20 cellular contexts compared by ENCODE assay signal in the genomic region with DNA sequence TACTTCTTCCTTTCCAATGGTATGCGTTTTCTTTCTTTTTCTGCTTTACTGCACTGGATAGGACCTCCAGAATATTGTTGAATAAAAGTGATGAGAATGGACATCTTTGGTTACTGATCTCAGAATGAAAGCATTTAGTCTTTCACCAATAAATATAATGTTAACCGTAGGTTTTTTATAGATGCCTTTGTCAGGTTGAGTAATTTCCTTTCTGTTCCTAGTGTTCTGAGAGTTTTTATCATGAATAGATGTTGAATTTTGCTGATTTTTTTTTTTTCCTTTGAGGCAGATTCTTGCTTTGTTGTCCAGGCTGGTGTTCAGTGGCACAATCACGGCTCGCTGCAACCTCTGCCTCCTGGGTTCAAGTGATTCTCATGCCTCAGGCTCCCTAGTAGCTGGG.
"Had no signal": no experiment of that assay in that cellular context is flagged by ENCODE, and none has a peak within 500 bp of the region (broad histone marks: within the 10 kb centered on the region; RNA-seq: fewer than 3 reads in every experiment).

No MANE protein-coding gene starts in this region.

- H3K27me3 ChIP-seq: gastroesophageal sphincter, neural progenitor cell, thyroid gland, upper lobe of right lung had no signal

- H3K27me3 Mint-ChIP-seq: activated naive CD8-positive, alpha-beta T cell treated with anti-CD3 and anti-CD28 coated beads, Interleukin-2, amount 50 U/mL, for 24 hours; naive B cell; progenitor cell of endocrine pancreas had no signal

- H3K9me3 Mint-ChIP-seq: activated naive CD8-positive, alpha-beta T cell treated with anti-CD3 and anti-CD28 coated beads, Interleukin-2, amount 50 U/mL, for 24 hours; naive B cell had no signal

- H3K27ac ChIP-seq: coronary artery, neural progenitor cell, SK-N-MC, upper lobe of right lung had no signal

- H3K4me1 ChIP-seq: neural progenitor cell had no signal

- DNase-seq: activated gamma-delta T cell; activated naive CD4-positive, alpha-beta T cell treated with anti-CD3 and anti-CD28 coated beads, Interleukin-2, amount 50 U/mL, for 16 hours; activated naive CD8-positive, alpha-beta T cell treated with anti-CD3 and anti-CD28 coated beads, Interleukin-2, amount 50 U/mL, for 24 hours; cerebellar nuclear complex; effector CD8-positive, alpha-beta T cell; head of caudate nucleus; hypothalamus; left cardiac atrium; naive B cell; retina; stimulated activated CD4-positive, alpha-beta T cell treated with anti-CD3 and anti-CD28 coated beads, Interleukin-4, amount 100 ng/mL, for 24 hours; stimulated activated naive CD8-positive, alpha-beta T cell treated with anti-CD3 and anti-CD28 coated beads, Interleukin-15, Interleukin-2, amounts not matched to agents 100 U/mL and 50 U/mL, for 24 hours; substantia nigra; thyroid gland; upper lobe of right lung had no signal

- H3K4me3 Mint-ChIP-seq: activated naive CD8-positive, alpha-beta T cell treated with anti-CD3 and anti-CD28 coated beads, Interleukin-2, amount 50 U/mL, for 24 hours; naive B cell; neural progenitor cell had no signal

- H3K9ac ChIP-seq: neural progenitor cell had no signal

- H3K9me3 ChIP-seq: gastroesophageal sphincter, thyroid gland, upper lobe of right lung had no signal

- H2AFZ ChIP-seq: neural progenitor cell had no signal

- H3K4me3 ChIP-seq: coronary artery, gastroesophageal sphincter, neural progenitor cell, SK-N-MC, thyroid gland, upper lobe of right lung had no signal

- H3K4me1 Mint-ChIP-seq: neural progenitor cell had no signal

- H3K4me2 ChIP-seq: neural progenitor cell had no signal

- H3K27ac Mint-ChIP-seq: activated naive CD8-positive, alpha-beta T cell treated with anti-CD3 and anti-CD28 coated beads, Interleukin-2, amount 50 U/mL, for 24 hours; neural progenitor cell; progenitor cell of endocrine pancreas had no signal

- H3K36me3 ChIP-seq: thyroid gland had no signal

- ATAC-seq: activated naive CD8-positive, alpha-beta T cell treated with anti-CD3 and anti-CD28 coated beads, Interleukin-2, amount 50 U/mL, for 24 hours; gastroesophageal sphincter; left cardiac atrium; stimulated activated naive CD8-positive, alpha-beta T cell treated with anti-CD3 and anti-CD28 coated beads, Interleukin-15, Interleukin-2, amounts not matched to agents 100 U/mL and 50 U/mL, for 24 hours; upper lobe of right lung had no signal
